In the genomic region with DNA sequence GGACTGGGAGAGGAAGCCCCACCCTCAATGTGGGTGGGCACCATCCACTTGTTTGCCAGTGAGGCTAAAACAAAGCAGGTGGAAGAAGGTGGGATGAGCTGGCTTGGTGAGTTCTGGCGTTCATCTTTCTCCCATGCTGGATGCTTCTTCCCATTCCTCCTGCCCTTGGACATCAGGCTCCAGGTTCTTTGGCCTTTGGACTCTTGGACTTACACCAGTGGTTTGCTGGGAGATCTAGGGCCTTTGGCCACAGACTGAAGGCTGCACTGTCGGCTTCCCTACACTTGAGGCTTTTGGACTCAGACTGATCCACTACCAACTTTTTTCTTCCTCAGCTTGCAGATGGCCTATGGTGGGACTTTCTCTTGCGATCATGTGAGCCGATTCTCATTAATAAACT, we compare ENCODE assay signal across 2 cellular contexts.
A peak's percentile ranks its signal among the peaks of the same experiment; 100 is the strongest.
TF ChIP-seq lines count a peak whose summit lies in the region.

No MANE protein-coding gene starts in this region.

TF ChIP-seq in liver, 16 proteins besides CTCF, POLR2A, EP300 and RAD21 (continued from another document):
- TF ChIP-seq GABPA (IDR thresholded peaks at IDR 0.05 in 1 of 2, conservative IDR thresholded peaks at IDR 0.05 in 1 of 2) (no peak), RXRA (IDR thresholded peaks at IDR 0.05) (peak in 1 of 2 donors; percentile 15), JUND (IDR thresholded peaks at IDR 0.05) (no peak), TAF1 (conservative IDR thresholded peaks at IDR 0.05) (no peak), SP1 (IDR thresholded peaks at IDR 0.05) (no peak), NR2F2 (IDR thresholded peaks at IDR 0.05) (no peak)
- TF ChIP-seq, protein P1, sequence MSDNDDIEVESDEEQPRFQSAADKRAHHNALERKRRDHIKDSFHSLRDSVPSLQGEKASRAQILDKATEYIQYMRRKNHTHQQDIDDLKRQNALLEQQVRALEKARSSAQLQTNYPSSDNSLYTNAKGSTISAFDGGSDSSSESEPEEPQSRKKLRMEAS (IDR thresholded peaks at IDR 0.05), result no peak
- TF ChIP-seq, protein P2, sequence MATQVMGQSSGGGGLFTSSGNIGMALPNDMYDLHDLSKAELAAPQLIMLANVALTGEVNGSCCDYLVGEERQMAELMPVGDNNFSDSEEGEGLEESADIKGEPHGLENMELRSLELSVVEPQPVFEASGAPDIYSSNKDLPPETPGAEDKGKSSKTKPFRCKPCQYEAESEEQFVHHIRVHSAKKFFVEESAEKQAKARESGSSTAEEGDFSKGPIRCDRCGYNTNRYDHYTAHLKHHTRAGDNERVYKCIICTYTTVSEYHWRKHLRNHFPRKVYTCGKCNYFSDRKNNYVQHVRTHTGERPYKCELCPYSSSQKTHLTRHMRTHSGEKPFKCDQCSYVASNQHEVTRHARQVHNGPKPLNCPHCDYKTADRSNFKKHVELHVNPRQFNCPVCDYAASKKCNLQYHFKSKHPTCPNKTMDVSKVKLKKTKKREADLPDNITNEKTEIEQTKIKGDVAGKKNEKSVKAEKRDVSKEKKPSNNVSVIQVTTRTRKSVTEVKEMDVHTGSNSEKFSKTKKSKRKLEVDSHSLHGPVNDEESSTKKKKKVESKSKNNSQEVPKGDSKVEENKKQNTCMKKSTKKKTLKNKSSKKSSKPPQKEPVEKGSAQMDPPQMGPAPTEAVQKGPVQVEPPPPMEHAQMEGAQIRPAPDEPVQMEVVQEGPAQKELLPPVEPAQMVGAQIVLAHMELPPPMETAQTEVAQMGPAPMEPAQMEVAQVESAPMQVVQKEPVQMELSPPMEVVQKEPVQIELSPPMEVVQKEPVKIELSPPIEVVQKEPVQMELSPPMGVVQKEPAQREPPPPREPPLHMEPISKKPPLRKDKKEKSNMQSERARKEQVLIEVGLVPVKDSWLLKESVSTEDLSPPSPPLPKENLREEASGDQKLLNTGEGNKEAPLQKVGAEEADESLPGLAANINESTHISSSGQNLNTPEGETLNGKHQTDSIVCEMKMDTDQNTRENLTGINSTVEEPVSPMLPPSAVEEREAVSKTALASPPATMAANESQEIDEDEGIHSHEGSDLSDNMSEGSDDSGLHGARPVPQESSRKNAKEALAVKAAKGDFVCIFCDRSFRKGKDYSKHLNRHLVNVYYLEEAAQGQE (IDR thresholded peaks at IDR 0.05), result no peak
- TF ChIP-seq, protein P3, sequence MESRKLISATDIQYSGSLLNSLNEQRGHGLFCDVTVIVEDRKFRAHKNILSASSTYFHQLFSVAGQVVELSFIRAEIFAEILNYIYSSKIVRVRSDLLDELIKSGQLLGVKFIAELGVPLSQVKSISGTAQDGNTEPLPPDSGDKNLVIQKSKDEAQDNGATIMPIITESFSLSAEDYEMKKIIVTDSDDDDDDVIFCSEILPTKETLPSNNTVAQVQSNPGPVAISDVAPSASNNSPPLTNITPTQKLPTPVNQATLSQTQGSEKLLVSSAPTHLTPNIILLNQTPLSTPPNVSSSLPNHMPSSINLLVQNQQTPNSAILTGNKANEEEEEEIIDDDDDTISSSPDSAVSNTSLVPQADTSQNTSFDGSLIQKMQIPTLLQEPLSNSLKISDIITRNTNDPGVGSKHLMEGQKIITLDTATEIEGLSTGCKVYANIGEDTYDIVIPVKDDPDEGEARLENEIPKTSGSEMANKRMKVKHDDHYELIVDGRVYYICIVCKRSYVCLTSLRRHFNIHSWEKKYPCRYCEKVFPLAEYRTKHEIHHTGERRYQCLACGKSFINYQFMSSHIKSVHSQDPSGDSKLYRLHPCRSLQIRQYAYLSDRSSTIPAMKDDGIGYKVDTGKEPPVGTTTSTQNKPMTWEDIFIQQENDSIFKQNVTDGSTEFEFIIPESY (IDR thresholded peaks at IDR 0.05), result no peak

TF ChIP-seq in HepG2, 621 proteins besides CTCF, POLR2A, EP300 and RAD21 (continued from another document):
- no peak for TF ChIP-seq THRA (CRISPR knock-in tag; IDR thresholded peaks at IDR 0.05; ENCODE audit: borderline replicate concordance)
- TF ChIP-seq ARID3A (IDR thresholded peaks at IDR 0.05; ENCODE audit: low read depth, low read length), result no peak
- no peak for TF ChIP-seq PITX1 (CRISPR knock-in tag; IDR thresholded peaks at IDR 0.05)
- TF ChIP-seq, protein P4, sequence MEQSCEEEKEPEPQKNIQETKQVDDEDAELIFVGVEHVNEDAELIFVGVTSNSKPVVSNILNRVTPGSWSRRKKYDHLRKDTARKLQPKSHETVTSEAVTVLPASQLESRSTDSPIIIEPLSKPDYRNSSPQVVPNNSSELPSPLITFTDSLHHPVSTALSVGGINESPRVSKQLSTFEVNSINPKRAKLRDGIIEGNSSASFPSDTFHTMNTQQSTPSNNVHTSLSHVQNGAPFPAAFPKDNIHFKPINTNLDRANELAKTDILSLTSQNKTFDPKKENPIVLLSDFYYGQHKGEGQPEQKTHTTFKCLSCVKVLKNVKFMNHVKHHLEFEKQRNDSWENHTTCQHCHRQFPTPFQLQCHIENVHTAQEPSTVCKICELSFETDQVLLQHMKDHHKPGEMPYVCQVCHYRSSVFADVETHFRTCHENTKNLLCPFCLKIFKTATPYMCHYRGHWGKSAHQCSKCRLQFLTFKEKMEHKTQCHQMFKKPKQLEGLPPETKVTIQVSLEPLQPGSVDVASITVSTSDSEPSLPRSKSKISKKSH (CRISPR knock-in tag; IDR thresholded peaks at IDR 0.05; ENCODE audit: borderline replicate concordance), result no peak
- no peak for TF ChIP-seq ZNF574 (CRISPR knock-in tag; IDR thresholded peaks at IDR 0.05)
- TF ChIP-seq ARHGAP35 (CRISPR knock-in tag; IDR thresholded peaks at IDR 0.05; ENCODE audit: borderline replicate concordance), result no peak
- TF ChIP-seq SKI (IDR thresholded peaks at IDR 0.05; ENCODE audit: partially characterized antibody), result no peak
- TF ChIP-seq, protein P5, sequence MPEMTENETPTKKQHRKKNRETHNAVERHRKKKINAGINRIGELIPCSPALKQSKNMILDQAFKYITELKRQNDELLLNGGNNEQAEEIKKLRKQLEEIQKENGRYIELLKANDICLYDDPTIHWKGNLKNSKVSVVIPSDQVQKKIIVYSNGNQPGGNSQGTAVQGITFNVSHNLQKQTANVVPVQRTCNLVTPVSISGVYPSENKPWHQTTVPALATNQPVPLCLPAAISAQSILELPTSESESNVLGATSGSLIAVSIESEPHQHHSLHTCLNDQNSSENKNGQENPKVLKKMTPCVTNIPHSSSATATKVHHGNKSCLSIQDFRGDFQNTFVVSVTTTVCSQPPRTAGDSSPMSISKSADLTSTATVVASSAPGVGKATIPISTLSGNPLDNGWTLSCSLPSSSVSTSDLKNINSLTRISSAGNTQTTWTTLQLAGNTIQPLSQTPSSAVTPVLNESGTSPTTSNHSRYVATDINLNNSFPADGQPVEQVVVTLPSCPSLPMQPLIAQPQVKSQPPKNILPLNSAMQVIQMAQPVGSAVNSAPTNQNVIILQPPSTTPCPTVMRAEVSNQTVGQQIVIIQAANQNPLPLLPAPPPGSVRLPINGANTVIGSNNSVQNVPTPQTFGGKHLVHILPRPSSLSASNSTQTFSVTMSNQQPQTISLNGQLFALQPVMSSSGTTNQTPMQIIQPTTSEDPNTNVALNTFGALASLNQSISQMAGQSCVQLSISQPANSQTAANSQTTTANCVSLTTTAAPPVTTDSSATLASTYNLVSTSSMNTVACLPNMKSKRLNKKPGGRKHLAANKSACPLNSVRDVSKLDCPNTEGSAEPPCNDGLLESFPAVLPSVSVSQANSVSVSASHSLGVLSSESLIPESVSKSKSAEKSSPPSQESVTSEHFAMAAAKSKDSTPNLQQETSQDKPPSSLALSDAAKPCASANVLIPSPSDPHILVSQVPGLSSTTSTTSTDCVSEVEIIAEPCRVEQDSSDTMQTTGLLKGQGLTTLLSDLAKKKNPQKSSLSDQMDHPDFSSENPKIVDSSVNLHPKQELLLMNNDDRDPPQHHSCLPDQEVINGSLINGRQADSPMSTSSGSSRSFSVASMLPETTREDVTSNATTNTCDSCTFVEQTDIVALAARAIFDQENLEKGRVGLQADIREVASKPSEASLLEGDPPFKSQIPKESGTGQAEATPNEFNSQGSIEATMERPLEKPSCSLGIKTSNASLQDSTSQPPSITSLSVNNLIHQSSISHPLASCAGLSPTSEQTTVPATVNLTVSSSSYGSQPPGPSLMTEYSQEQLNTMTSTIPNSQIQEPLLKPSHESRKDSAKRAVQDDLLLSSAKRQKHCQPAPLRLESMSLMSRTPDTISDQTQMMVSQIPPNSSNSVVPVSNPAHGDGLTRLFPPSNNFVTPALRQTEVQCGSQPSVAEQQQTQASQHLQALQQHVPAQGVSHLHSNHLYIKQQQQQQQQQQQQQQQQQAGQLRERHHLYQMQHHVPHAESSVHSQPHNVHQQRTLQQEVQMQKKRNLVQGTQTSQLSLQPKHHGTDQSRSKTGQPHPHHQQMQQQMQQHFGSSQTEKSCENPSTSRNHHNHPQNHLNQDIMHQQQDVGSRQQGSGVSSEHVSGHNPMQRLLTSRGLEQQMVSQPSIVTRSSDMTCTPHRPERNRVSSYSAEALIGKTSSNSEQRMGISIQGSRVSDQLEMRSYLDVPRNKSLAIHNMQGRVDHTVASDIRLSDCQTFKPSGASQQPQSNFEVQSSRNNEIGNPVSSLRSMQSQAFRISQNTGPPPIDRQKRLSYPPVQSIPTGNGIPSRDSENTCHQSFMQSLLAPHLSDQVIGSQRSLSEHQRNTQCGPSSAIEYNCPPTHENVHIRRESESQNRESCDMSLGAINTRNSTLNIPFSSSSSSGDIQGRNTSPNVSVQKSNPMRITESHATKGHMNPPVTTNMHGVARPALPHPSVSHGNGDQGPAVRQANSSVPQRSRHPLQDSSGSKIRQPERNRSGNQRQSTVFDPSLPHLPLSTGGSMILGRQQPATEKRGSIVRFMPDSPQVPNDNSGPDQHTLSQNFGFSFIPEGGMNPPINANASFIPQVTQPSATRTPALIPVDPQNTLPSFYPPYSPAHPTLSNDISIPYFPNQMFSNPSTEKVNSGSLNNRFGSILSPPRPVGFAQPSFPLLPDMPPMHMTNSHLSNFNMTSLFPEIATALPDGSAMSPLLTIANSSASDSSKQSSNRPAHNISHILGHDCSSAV (CRISPR knock-in tag; IDR thresholded peaks at IDR 0.05; ENCODE audit: borderline replicate concordance), result no peak
- TF ChIP-seq ZNF331 (CRISPR knock-in tag; IDR thresholded peaks at IDR 0.05), result no peak
- TF ChIP-seq DRAP1 (CRISPR knock-in tag; IDR thresholded peaks at IDR 0.05), result no peak
